In genomic region chr17:64388961-64389565, GRCh38 we compare ENCODE assay signal across 14 cellular contexts. TPM values are rescaled to one million over a fixed set of nuclear protein-coding genes. Genes with fewer than 3 reads are reported as not detected.
A peak's percentile ranks its signal among the peaks of the same experiment; 100 is the strongest.
DNase-seq lines count a peak whose midpoint lies in the region; ATAC-seq and TF ChIP-seq lines count a peak whose summit lies in the region.
"Had no signal": no experiment of that assay in that cellular context is flagged by ENCODE, and none has a peak within 500 bp of the region (broad histone marks: within the 10 kb centered on the region; RNA-seq: fewer than 3 reads in every experiment).

No MANE protein-coding gene starts in this region.

- CTCF ChIA-PET in CD8-positive, alpha-beta T cell (lab: Charles Lee) = interaction anchor here (0.9 to 2.9 kb wide), 4 partner anchors 12 to 260 kb away, joined by 3 to 12 read pairs (median 4); no protein-coding TSS in a partner anchor
- CTCF ChIA-PET in activated CD4-positive, alpha-beta T cell treated with anti-CD3 and anti-CD28 coated beads for 36 hours (lab: Charles Lee) = interaction anchor here (0.9 kb wide), 1 partner anchor 109 kb away, joined by 3 read pairs; no protein-coding TSS in a partner anchor

- H3K4me1 Mint-ChIP-seq in CD8-positive, alpha-beta T cell (ENCODE audit: low read depth) = peaks cover 81% of the 10 kb centered on the region
- H3K4me1 Mint-ChIP-seq in activated CD4-positive, alpha-beta T cell treated with anti-CD3 and anti-CD28 coated beads for 36 hours = peaks cover 67% of the 10 kb centered on the region
- H3K4me1 Mint-ChIP-seq: brain had no signal

- no peak overlapping the region for H3K27ac ChIP-seq in CD8-positive, alpha-beta T cell (ENCODE audit: low read depth, low read length)
- H3K27ac ChIP-seq in Peyer's patch = peak overlapping the region in 3 of 4 donors; percentile 19 to 73 (median 48)
- peak overlapping the region; percentile 74 to 78 for H3K27ac ChIP-seq in right atrium auricular region
- peak overlapping the region; percentile 31 to 76 (median 66) for H3K27ac ChIP-seq in sigmoid colon
- H3K27ac ChIP-seq: epithelial cell of prostate had no signal

- TF ChIP-seq POLR2A in Peyer's patch (IDR thresholded peaks at IDR 0.05) (no peak), sigmoid colon (IDR thresholded peaks at IDR 0.05) (no peak)

- no peaks in the 10 kb centered on the region for H3K9me3 Mint-ChIP-seq in CD8-positive, alpha-beta T cell
- no peaks in the 10 kb centered on the region for H3K9me3 Mint-ChIP-seq in activated CD4-positive, alpha-beta T cell treated with anti-CD3 and anti-CD28 coated beads for 36 hours (ENCODE audit: low read depth)

- H3K36me3 Mint-ChIP-seq in CD8-positive, alpha-beta T cell = peaks cover 63% of the 10 kb centered on the region
- no peaks in the 10 kb centered on the region for H3K36me3 Mint-ChIP-seq in activated CD4-positive, alpha-beta T cell treated with anti-CD3 and anti-CD28 coated beads for 36 hours (ENCODE audit: low read depth)
- H3K36me3 Mint-ChIP-seq: brain had no signal

- no peaks in the 10 kb centered on the region for H3K9me3 ChIP-seq in CD8-positive, alpha-beta T cell (ENCODE audit: low read length)
- H3K9me3 ChIP-seq in Peyer's patch = no peaks in the 10 kb centered on the region
- H3K9me3 ChIP-seq in right atrium auricular region = no peaks in the 10 kb centered on the region
- H3K9me3 ChIP-seq in sigmoid colon = no peaks in the 10 kb centered on the region

- no peaks in the 10 kb centered on the region for H3K36me3 ChIP-seq in CD8-positive, alpha-beta T cell (ENCODE audit: insufficient read depth, low read length)
- H3K36me3 ChIP-seq in Peyer's patch (no peaks in the 10 kb centered on the region), right atrium auricular region (peaks cover 4% of the 10 kb centered on the region), sigmoid colon (no peaks in the 10 kb centered on the region)

- ATAC-seq in CD8-positive, alpha-beta T cell = no peak
- no peak for ATAC-seq in activated CD4-positive, alpha-beta T cell treated with anti-CD3 and anti-CD28 coated beads for 36 hours

- POLR2A ChIA-PET in CD8-positive, alpha-beta T cell (lab: Charles Lee) = interaction anchor here (1.0 kb wide), 1 partner anchor 10 kb away, joined by 6 read pairs; no protein-coding TSS in a partner anchor
- POLR2A ChIA-PET in activated CD4-positive, alpha-beta T cell treated with anti-CD3 and anti-CD28 coated beads for 36 hours (lab: Charles Lee) = no interaction called here

- TF ChIP-seq EP300 in sigmoid colon (IDR thresholded peaks at IDR 0.05) = no peak

- no peaks in the 10 kb centered on the region for H3K27me3 Mint-ChIP-seq in CD8-positive, alpha-beta T cell (ENCODE audit: low read depth)
- H3K27me3 Mint-ChIP-seq in activated CD4-positive, alpha-beta T cell treated with anti-CD3 and anti-CD28 coated beads for 36 hours = no peaks in the 10 kb centered on the region

- WGBS in sigmoid colon, 2 donors = 73 to 77% methylated on average over 4 of the region's 4 CpGs

- H3K4me3 Mint-ChIP-seq in CD8-positive, alpha-beta T cell = peak overlapping the region; percentile 87
- H3K4me3 Mint-ChIP-seq in activated CD4-positive, alpha-beta T cell treated with anti-CD3 and anti-CD28 coated beads for 36 hours = no peak overlapping the region
- H3K4me3 Mint-ChIP-seq: brain had no signal

- H3K27ac Mint-ChIP-seq in CD8-positive, alpha-beta T cell = peak overlapping the region; percentile 96
- no peak overlapping the region for H3K27ac Mint-ChIP-seq in activated CD4-positive, alpha-beta T cell treated with anti-CD3 and anti-CD28 coated beads for 36 hours
- H3K27ac Mint-ChIP-seq: brain had no signal

- TF ChIP-seq CTCF in CD8-positive, alpha-beta T cell (IDR thresholded peaks at IDR 0.05) = no peak
- TF ChIP-seq CTCF in Peyer's patch (IDR thresholded peaks at IDR 0.05) (no peak), right atrium auricular region (IDR thresholded peaks at IDR 0.05) (no peak), sigmoid colon (IDR thresholded peaks at IDR 0.05) (no peak)

- intact Hi-C loops in CD8-positive, alpha-beta T cell (cut with DNase I, micrococcal nuclease) = loop anchor here in 1 of 2 experiments (2.0 kb wide), 1 partner anchor 40 kb away; no protein-coding TSS in a partner anchor
- intact Hi-C loops in sigmoid colon (cut with DNase I) = no loop called here
- intact Hi-C loops in activated CD4-positive, alpha-beta T cell treated with anti-CD3 and anti-CD28 coated beads for 36 hours (cut with DNase I, micrococcal nuclease) = no loop called here

- H3K27me3 ChIP-seq in CD8-positive, alpha-beta T cell (ENCODE audit: insufficient read depth, low read length) = no peaks in the 10 kb centered on the region
- H3K27me3 ChIP-seq in Peyer's patch (no peaks in the 10 kb centered on the region), right atrium auricular region (no peaks in the 10 kb centered on the region), sigmoid colon (no peaks in the 10 kb centered on the region)

- peaks cover 84% of the 10 kb centered on the region for H3K4me1 ChIP-seq in CD8-positive, alpha-beta T cell (ENCODE audit: insufficient read depth, low read length)
- peaks cover 0 to 9% (median 0%) of the 10 kb centered on the region in 4 donors for H3K4me1 ChIP-seq in Peyer's patch
- H3K4me1 ChIP-seq in right atrium auricular region = peaks cover 0 to 25% of the 10 kb centered on the region in 2 donors
- peaks cover 0 to 3% (median 0%) of the 10 kb centered on the region in 4 donors for H3K4me1 ChIP-seq in sigmoid colon

- no peak overlapping the region for H3K4me3 ChIP-seq in CD8-positive, alpha-beta T cell (ENCODE audit: low read depth, low read length)
- H3K4me3 ChIP-seq in Peyer's patch (peak overlapping the region in 2 of 4 donors; percentile 13 to 28), right atrium auricular region (peak overlapping the region; percentile 42 to 45), sigmoid colon (peak overlapping the region in 3 of 4 donors; percentile 14 to 30 (median 20))

- no peak for DNase-seq in CD8-positive, alpha-beta T cell
- DNase-seq in Peyer's patch (peak in 1 of 3 donors; percentile 32), right atrium auricular region (ENCODE audit: low spot score) (no peak), sigmoid colon (no peak), NCI-H2196 (lab: John Stamatoyannopoulos, UW; ENCODE audit: unreplicated experiment) (no peak), GOT3 (lab: John Stamatoyannopoulos, UW) (no peak)
- no peak for DNase-seq in activated CD4-positive, alpha-beta T cell treated with anti-CD3 and anti-CD28 coated beads for 36 hours
- DNase-seq in stimulated activated CD4-positive, alpha-beta T cell treated with anti-CD3 and anti-CD28 coated beads, Interleukin-12 subunit alpha, Interleukin-12 subunit beta, amount 100 ng/mL, for 4 hours = no peak
- DNase-seq: GF-D8, NCI-H2227 treated with DMSO at 0.1 percent for 48 hours, SHP77 had no signal

RNA-seq across cellular contexts. Expression of gene PECAM1, which starts 1.6 kb away (rescaled TPM):
- total RNA-seq in CD8-positive, alpha-beta T cell = 10 to 100 TPM; 64.3 to 70.6 TPM
- total RNA-seq in Peyer's patch (100 to 1,000 TPM in 1 of 4 donors, 10 to 100 TPM in 2, 1 to 10 TPM in 1; 8.1 to 140 (median 33.9) TPM), right atrium auricular region (100 to 1,000 TPM in 1 of 2 donors, 10 to 100 TPM in 1; 77.5 to 153 TPM), sigmoid colon (10 to 100 TPM; 36.0 to 60.9 (median 44.3) TPM)
- polyA plus RNA-seq in sigmoid colon = 10 to 100 TPM in 1 of 3 donors, 1 to 10 TPM in 2; 3.6 to 39.0 (median 4.9) TPM
- total RNA-seq in activated CD4-positive, alpha-beta T cell treated with anti-CD3 and anti-CD28 coated beads for 36 hours = 10 to 100 TPM in 1 of 2 experiments, 1 to 10 TPM in 1; 9.9 to 13.5 TPM
- polyA plus RNA-seq: neural cell had no signal

RNA-seq across cellular contexts. Expression of gene MILR1, which starts 59.9 kb away (rescaled TPM):
- total RNA-seq in CD8-positive, alpha-beta T cell = not detected
- 10 to 100 TPM in 1 of 4 donors, 1 to 10 TPM in 2, not detected in 1; 3.3 to 10.7 (median 5.6) TPM for total RNA-seq in Peyer's patch
- 1 to 10 TPM; 2.4 to 5.0 TPM for total RNA-seq in right atrium auricular region
- total RNA-seq in sigmoid colon = 1 to 10 TPM; 1.8 to 6.5 (median 3.1) TPM
- polyA plus RNA-seq in sigmoid colon = 1 to 10 TPM; 4.4 to 7.8 (median 6.6) TPM
- total RNA-seq in activated CD4-positive, alpha-beta T cell treated with anti-CD3 and anti-CD28 coated beads for 36 hours = under 1 TPM in 1 of 2 experiments, not detected in 1; 0.30 TPM
- polyA plus RNA-seq: neural cell had no signal
